ENCODE assay signal across 23 cellular contexts in genomic region chr3:80355144-80355543, GRCh38.
DNase-seq lines count a peak whose midpoint lies in the region; ATAC-seq and TF ChIP-seq lines count a peak whose summit lies in the region.
"Had no signal": no experiment of that assay in that cellular context is flagged by ENCODE, and none has a peak within 500 bp of the region (broad histone marks: within the 10 kb centered on the region; RNA-seq: fewer than 3 reads in every experiment).

No MANE protein-coding gene starts in this region.

- no peaks in the 10 kb centered on the region for H3K36me3 ChIP-seq in breast epithelium
- H3K36me3 ChIP-seq in CD8-positive, alpha-beta T cell (ENCODE audit: insufficient read depth, low read length) = no peaks in the 10 kb centered on the region
- H3K36me3 ChIP-seq: prostate gland, stomach, tibial artery had no signal

- no peak overlapping the region for H3K27ac Mint-ChIP-seq in MCF 10A (ENCODE audit: low read depth, unreplicated experiment)
- H3K27ac Mint-ChIP-seq in CD8-positive, alpha-beta T cell = no peak overlapping the region
- H3K27ac Mint-ChIP-seq in chondrocyte (ENCODE audit: unreplicated experiment) = no peak overlapping the region
- H3K27ac Mint-ChIP-seq: activated T-cell treated with anti-CD3 and anti-CD28 coated beads, Interleukin-2, amount 50 U/mL, for 24 hours; CD4-positive, alpha-beta memory T cell had no signal

- H3K36me3 Mint-ChIP-seq in MCF 10A (ENCODE audit: insufficient read depth, unreplicated experiment) = no peaks in the 10 kb centered on the region
- no peaks in the 10 kb centered on the region for H3K36me3 Mint-ChIP-seq in CD8-positive, alpha-beta T cell
- H3K36me3 Mint-ChIP-seq in chondrocyte (ENCODE audit: low read depth) = no peaks in the 10 kb centered on the region
- H3K36me3 Mint-ChIP-seq: CD4-positive, alpha-beta memory T cell had no signal

- H3K9me3 Mint-ChIP-seq in MCF 10A (ENCODE audit: unreplicated experiment) (peaks cover 15% of the 10 kb centered on the region), chondrocyte (ENCODE audit: low read depth) (no peaks in the 10 kb centered on the region)
- H3K9me3 Mint-ChIP-seq in CD8-positive, alpha-beta T cell = peaks cover 8% of the 10 kb centered on the region

- BruUV-seq in MCF 10A (replicated peaks; lab: Mats Ljungman, UMichigan) = no TSS peak

- no peaks in the 10 kb centered on the region for H3K4me1 ChIP-seq in breast epithelium
- no peaks in the 10 kb centered on the region for H3K4me1 ChIP-seq in CD8-positive, alpha-beta T cell (ENCODE audit: insufficient read depth, low read length)
- H3K4me1 ChIP-seq: prostate gland, stomach, tibial artery had no signal

- no peak overlapping the region for H3K27ac ChIP-seq in breast epithelium
- no peak overlapping the region for H3K27ac ChIP-seq in CD8-positive, alpha-beta T cell (ENCODE audit: low read depth, low read length)
- H3K27ac ChIP-seq: 22Rv1, prostate gland, stomach, tibial artery had no signal

- TF ChIP-seq POLR2A in breast epithelium (IDR thresholded peaks at IDR 0.05) = no peak

- no peaks in the 10 kb centered on the region for H3K27me3 ChIP-seq in breast epithelium
- no peaks in the 10 kb centered on the region for H3K27me3 ChIP-seq in CD8-positive, alpha-beta T cell (ENCODE audit: insufficient read depth, low read length)
- H3K27me3 ChIP-seq: stomach, tibial artery had no signal

- no peak for ATAC-seq in sciatic nerve
- no peak for ATAC-seq in CD8-positive, alpha-beta T cell
- ATAC-seq: K562, left cardiac atrium had no signal

- intact Hi-C loops in MCF 10A (cut with micrococcal nuclease) = no loop called here
- intact Hi-C loops in breast epithelium (cut with DNase I; ENCODE audit: low total_unique reads) = no loop called here
- intact Hi-C loops in sciatic nerve (cut with DNase I) = no loop called here
- intact Hi-C loops in CD8-positive, alpha-beta T cell (cut with DNase I, micrococcal nuclease) = no loop called here

- H3K27me3 Mint-ChIP-seq in MCF 10A (ENCODE audit: insufficient read depth, unreplicated experiment) = peaks cover 86% of the 10 kb centered on the region
- no peaks in the 10 kb centered on the region for H3K27me3 Mint-ChIP-seq in CD8-positive, alpha-beta T cell (ENCODE audit: low read depth)
- no peaks in the 10 kb centered on the region for H3K27me3 Mint-ChIP-seq in chondrocyte (ENCODE audit: low read depth)
- H3K27me3 Mint-ChIP-seq: activated T-cell treated with anti-CD3 and anti-CD28 coated beads, Interleukin-2, amount 50 U/mL, for 24 hours; CD4-positive, alpha-beta memory T cell had no signal

- H3K4me3 Mint-ChIP-seq in MCF 10A (ENCODE audit: unreplicated experiment) = no peak overlapping the region
- no peak overlapping the region for H3K4me3 Mint-ChIP-seq in CD8-positive, alpha-beta T cell
- no peak overlapping the region for H3K4me3 Mint-ChIP-seq in chondrocyte (ENCODE audit: unreplicated experiment)
- H3K4me3 Mint-ChIP-seq: activated T-cell treated with anti-CD3 and anti-CD28 coated beads, Interleukin-2, amount 50 U/mL, for 24 hours; CD4-positive, alpha-beta memory T cell had no signal

- POLR2A ChIA-PET in MCF 10A (lab: Yijun Ruan, JAX) = no interaction called here
- POLR2A ChIA-PET in CD8-positive, alpha-beta T cell (lab: Charles Lee) = no interaction called here

- H3K4me3 ChIP-seq in breast epithelium = no peak overlapping the region
- H3K4me3 ChIP-seq in CD8-positive, alpha-beta T cell (ENCODE audit: low read depth, low read length) = no peak overlapping the region
- H3K4me3 ChIP-seq: K562, prostate gland, stomach, tibial artery had no signal

- peaks cover 5% of the 10 kb centered on the region for H3K4me1 Mint-ChIP-seq in MCF 10A (ENCODE audit: insufficient read depth, unreplicated experiment)
- H3K4me1 Mint-ChIP-seq in CD8-positive, alpha-beta T cell (ENCODE audit: low read depth) = no peaks in the 10 kb centered on the region
- H3K4me1 Mint-ChIP-seq in chondrocyte (ENCODE audit: low read depth) = no peaks in the 10 kb centered on the region
- H3K4me1 Mint-ChIP-seq: CD4-positive, alpha-beta memory T cell had no signal

- peak; percentile 47 for DNase-seq in MCF 10A (ENCODE audit: unreplicated experiment)
- no peak for DNase-seq in breast epithelium (ENCODE audit: low spot score in 2 of 2)
- DNase-seq in OCI-M1 (lab: John Stamatoyannopoulos, UW) = peak; percentile 69
- peak; percentile 14 for DNase-seq in astrocyte of the hippocampus (ENCODE audit: low read depth, low spot score)
- no peak for DNase-seq in central memory CD4-positive, alpha-beta T cell
- DNase-seq in sciatic nerve (ENCODE audit: low spot score) = no peak
- DNase-seq in CD8-positive, alpha-beta T cell = no peak
- no peak for DNase-seq in chondrocyte (ENCODE audit: low spot score)
- DNase-seq: activated T-cell treated with anti-CD3 and anti-CD28 coated beads, Interleukin-2, amount 50 U/mL, for 24 hours; CD4-positive, alpha-beta memory T cell; dermis blood vessel endothelial cell; DMS153; GOT3; head of caudate nucleus; left cardiac atrium; NCI-H1092 treated with DMSO at 0.1 percent for 48 hours; NCI-H187 treated with DMSO at 0.1 percent for 48 hours; SHP77 treated with DMSO at 0.1 percent for 48 hours; stomach; tibial artery had no signal

- H3K9me3 ChIP-seq in breast epithelium = no peaks in the 10 kb centered on the region
- H3K9me3 ChIP-seq in CD8-positive, alpha-beta T cell (ENCODE audit: low read length) = no peaks in the 10 kb centered on the region
- H3K9me3 ChIP-seq: prostate gland, stomach, tibial artery had no signal

- no peak for TF ChIP-seq CTCF in MCF 10A (IDR thresholded peaks at IDR 0.05; ENCODE audit: unreplicated experiment)
- TF ChIP-seq CTCF in breast epithelium (IDR thresholded peaks at IDR 0.05) = no peak
- no peak for TF ChIP-seq CTCF in CD8-positive, alpha-beta T cell (IDR thresholded peaks at IDR 0.05)
- TF ChIP-seq CTCF in chondrocyte (IDR thresholded peaks at IDR 0.05) = no peak

- CTCF ChIA-PET in MCF 10A (lab: Yijun Ruan, JAX) = no interaction called here
- CTCF ChIA-PET in CD8-positive, alpha-beta T cell (lab: Charles Lee) = no interaction called here

Comparison
In these comparisons a context has a peak if more than half of its experiments do, and no peak if none do; other contexts are left out.
1. DNase-seq: peak in MCF 10A (single experiment), OCI-M1 (single experiment) and astrocyte of the hippocampus (single experiment); none in breast epithelium (0 of 2), central memory CD4-positive, alpha-beta T cell (single experiment), sciatic nerve (single experiment), CD8-positive, alpha-beta T cell (0 of 7) and chondrocyte (single experiment).